17 cellular contexts compared by ENCODE assay signal in genomic region chr6:83314693-83315092, GRCh38.
"Had no signal": no experiment of that assay in that cellular context is flagged by ENCODE, and none has a peak within 500 bp of the region (broad histone marks: within the 10 kb centered on the region; RNA-seq: fewer than 3 reads in every experiment).

No MANE protein-coding gene starts in this region.

- H3K36me3 Mint-ChIP-seq: IgD-negative memory B cell had no signal

- H3K27ac Mint-ChIP-seq: IgD-negative memory B cell had no signal

- H3K27me3 Mint-ChIP-seq: IgD-negative memory B cell had no signal

- ATAC-seq: K562 had no signal

- DNase-seq: Kasumi-1, MM.1S, NCI-H1092 treated with DMSO at 0.1 percent for 48 hours, NCI-H1436, NCI-H1694 treated with DMSO at 0.1 percent for 48 hours, NCI-H1930, NCI-H2081, NCI-H2107, NCI-H2227 treated with DMSO at 0.1 percent for 48 hours, NCI-H524, NCI-H526 treated with DMSO at 0.1 percent for 48 hours, NCI-H748 treated with DMSO at 0.1 percent for 48 hours, Right ventricle myocardium superior, RPMI8226, SIG-M5 had no signal
